Comparison of ENCODE assay signal across 17 cellular contexts in the genomic region with DNA sequence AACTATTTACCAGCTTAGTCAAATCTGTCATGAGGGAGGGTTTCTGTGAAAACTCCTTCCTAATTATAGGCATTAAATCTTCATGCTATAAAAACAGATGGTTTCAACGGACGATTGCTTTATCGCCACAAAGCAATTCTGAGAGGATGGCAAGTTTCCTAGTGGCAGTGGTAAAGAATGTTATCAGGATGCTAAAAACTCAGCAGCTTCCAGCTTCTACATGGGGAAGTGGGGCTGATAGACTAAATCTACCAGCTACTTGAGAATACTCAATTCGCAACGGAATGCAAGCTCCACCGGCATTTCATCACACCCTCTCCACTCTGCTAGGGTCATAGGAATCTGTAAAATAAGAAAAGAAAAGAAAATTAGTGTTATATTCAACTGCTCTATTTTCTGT. TPM values are rescaled to one million over a fixed set of nuclear protein-coding genes. Genes with fewer than 3 reads are reported as not detected.
"Had no signal": no experiment of that assay in that cellular context is flagged by ENCODE, and none has a peak within 500 bp of the region (broad histone marks: within the 10 kb centered on the region; RNA-seq: fewer than 3 reads in every experiment).

No MANE protein-coding gene starts in this region.

- H3K9me3 Mint-ChIP-seq: activated B cell treated with CpG ODN at 0.5 μM for 24 hours; activated CD4-positive, alpha-beta T cell treated with anti-CD3 and anti-CD28 coated beads, Interleukin-2, amount 10 ng/mL, durations not matched to agents 7 days and 5 days; activated naive CD4-positive, alpha-beta T cell treated with anti-CD3 and anti-CD28 coated beads, Interleukin-2, amount 50 U/mL, for 72 hours; endodermal cell; immature natural killer cell had no signal

- H3K27me3 ChIP-seq: brain microvascular endothelial cell, right atrium auricular region, upper lobe of left lung had no signal

- H3K27ac ChIP-seq: brain microvascular endothelial cell, neutrophil had no signal

- H3K4me1 Mint-ChIP-seq: activated B cell treated with CpG ODN at 0.5 μM for 24 hours; activated CD4-positive, alpha-beta T cell treated with anti-CD3 and anti-CD28 coated beads, Interleukin-2, amount 10 ng/mL, durations not matched to agents 7 days and 5 days had no signal

- ATAC-seq: activated naive CD4-positive, alpha-beta T cell treated with anti-CD3 and anti-CD28 coated beads, Interleukin-2, amount 50 U/mL, for 72 hours; left cardiac atrium; naive thymus-derived CD4-positive, alpha-beta T cell had no signal

- DNase-seq: activated B cell treated with CpG ODN at 0.5 μM for 24 hours; activated CD4-positive, alpha-beta T cell treated with anti-CD3 and anti-CD28 coated beads, Interleukin-2, amount 10 ng/mL, durations not matched to agents 7 days and 5 days; activated effector memory CD4-positive, alpha-beta T cell treated with anti-CD3 and anti-CD28 coated beads, Interleukin-2, amount 50 U/mL, for 16 hours; activated T-cell treated with anti-CD3 and anti-CD28 coated beads, Interleukin-2, amount 50 U/mL, for 1 hour; amniotic stem cell; brain microvascular endothelial cell; endodermal cell; glutamatergic neuron; immature natural killer cell; left cardiac atrium; naive thymus-derived CD4-positive, alpha-beta T cell; small intestine; T1000; upper lobe of left lung had no signal

- H3K27ac Mint-ChIP-seq: activated B cell treated with CpG ODN at 0.5 μM for 24 hours; activated CD4-positive, alpha-beta T cell treated with anti-CD3 and anti-CD28 coated beads, Interleukin-2, amount 10 ng/mL, durations not matched to agents 7 days and 5 days; activated naive CD4-positive, alpha-beta T cell treated with anti-CD3 and anti-CD28 coated beads, Interleukin-2, amount 50 U/mL, for 72 hours; endodermal cell; immature natural killer cell; naive thymus-derived CD4-positive, alpha-beta T cell had no signal

- H3K4me3 ChIP-seq: right atrium auricular region, upper lobe of left lung had no signal

- H3K36me3 Mint-ChIP-seq: immature natural killer cell had no signal

- H3K36me3 ChIP-seq: brain microvascular endothelial cell, neutrophil had no signal

- H3K4me3 Mint-ChIP-seq: activated B cell treated with CpG ODN at 0.5 μM for 24 hours; activated CD4-positive, alpha-beta T cell treated with anti-CD3 and anti-CD28 coated beads, Interleukin-2, amount 10 ng/mL, durations not matched to agents 7 days and 5 days; endodermal cell; immature natural killer cell; naive thymus-derived CD4-positive, alpha-beta T cell had no signal

- H3K9me3 ChIP-seq: neutrophil, right atrium auricular region, upper lobe of left lung had no signal

RNA-seq across cellular contexts. Expression of a gene that starts 41.8 kb away (rescaled TPM):
- total RNA-seq: activated B cell treated with CpG ODN at 0.5 μM for 24 hours had no signal
